18 cellular contexts compared by ENCODE assay signal in genomic region chr9:128166169-128166568, GRCh38. TPM values are rescaled to one million over a fixed set of nuclear protein-coding genes. Genes with fewer than 3 reads are reported as not detected.
DNase-seq lines count a peak whose midpoint lies in the region; ATAC-seq and TF ChIP-seq lines count a peak whose summit lies in the region.
"Had no signal": no experiment of that assay in that cellular context is flagged by ENCODE, and none has a peak within 500 bp of the region (broad histone marks: within the 10 kb centered on the region; RNA-seq: fewer than 3 reads in every experiment).

No MANE protein-coding gene starts in this region.

- dilution Hi-C loops in mammary epithelial cell (cut with HindIII; ENCODE audit: low sequenced_read_pairs), result no loop called here

- intact Hi-C loops in HCT116 (cut with micrococcal nuclease), result no loop called here
- intact Hi-C loops in mammary epithelial cell (cut with micrococcal nuclease), result no loop called here

- RAD21 ChIA-PET in HCT116 (lab: Charles Lee; ENCODE audit: low non-redundant PET in 1 of 2, low total read pairs in 2 of 2, uncharacterized antibody in 2 of 2, unreplicated experiment in 2 of 2), result no interaction called here

- H3K9me2 ChIP-seq in HCT116 (ENCODE audit: insufficient read depth), result no peaks in the 10 kb centered on the region

- no peak overlapping the region for H2AFZ ChIP-seq in HCT116 (ENCODE audit: low read depth, low read length, poor library complexity, severe bottlenecking)
- H2AFZ ChIP-seq in mammary epithelial cell (ENCODE audit: low read depth, low read length), result no peak overlapping the region

- H3K4me2 ChIP-seq in HCT116 (ENCODE audit: low read length) (no peak overlapping the region), mammary epithelial cell (ENCODE audit: insufficient read depth, low read depth, low read length) (no peak overlapping the region)
- H3K4me2 ChIP-seq: A549; BLaER1 treated with 17β-estradiol and CSF1 and Interleukin-3, amounts not matched to agents 10 nM and 100 nM had no signal

- H3K9me3 ChIP-seq in HCT116 (ENCODE audit: control insufficient read depth in 1 of 2, insufficient read depth in 1 of 2, low read depth in 1 of 2, low read length in 2 of 2) (no peaks in the 10 kb centered on the region), mammary epithelial cell (replicated peaks; ENCODE audit: insufficient read depth, low read length) (no peaks in the 10 kb centered on the region)
- H3K9me3 ChIP-seq: A549; BLaER1 treated with 17β-estradiol and CSF1 and Interleukin-3, amounts not matched to agents 10 nM and 100 nM; Peyer's patch had no signal

- ATAC-seq in HCT116, result no peak
- ATAC-seq in omental fat pad (ENCODE audit: low FRiP score), result no peak
- ATAC-seq: A549, SK-N-SH treated with all-trans-retinoic acid at 6 μM for 48 hours had no signal

- H3K36me3 ChIP-seq in HCT116 (ENCODE audit: control insufficient read depth in 1 of 2, insufficient read depth in 2 of 2, low read length in 2 of 2) (peaks cover 20 to 25% of the 10 kb centered on the region in 2 experiments; a peak in 3 of 4 replicates), mammary epithelial cell (ENCODE audit: insufficient read depth, low read length) (peaks cover 6% of the 10 kb centered on the region)

- H3K27me3 ChIP-seq in HCT116 (ENCODE audit: insufficient read depth, low read length) (no peaks in the 10 kb centered on the region), mammary epithelial cell (ENCODE audit: insufficient read depth, low read length) (no peaks in the 10 kb centered on the region)
- H3K27me3 ChIP-seq: BLaER1 treated with 17β-estradiol and CSF1 and Interleukin-3, amounts not matched to agents 10 nM and 100 nM; Peyer's patch had no signal

- in situ Hi-C loops in mammary epithelial cell (cut with MboI; ENCODE audit: low sequenced_read_pairs in 2 of 2), result no loop called here

- H3K4me1 ChIP-seq in HCT116 (ENCODE audit: control insufficient read depth in 1 of 2, insufficient read depth in 2 of 2, low read length in 2 of 2) (peaks cover 0 to 3% of the 10 kb centered on the region in 2 experiments; a peak in 2 of 4 replicates), mammary epithelial cell (ENCODE audit: insufficient read depth, low read length) (peaks cover 10% of the 10 kb centered on the region)
- H3K4me1 ChIP-seq: A549, Peyer's patch had no signal

- peaks cover 3% of the 10 kb centered on the region for H3K79me2 ChIP-seq in HCT116 (ENCODE audit: insufficient read depth, low read length)
- H3K79me2 ChIP-seq in mammary epithelial cell (ENCODE audit: insufficient read depth, low read length), result no peaks in the 10 kb centered on the region

- no peak for TF ChIP-seq POLR2A in HCT116 (IDR thresholded peaks at IDR 0.05; ENCODE audit: borderline replicate concordance, extremely low read depth, insufficient read depth, insufficient read length)

- H3K4me3 ChIP-seq in HCT116 (replicated peaks in 1 of 2; ENCODE audit: low read depth in 1 of 2, low read length in 2 of 2) (no peak overlapping the region), mammary epithelial cell (replicated peaks in 1 of 3; ENCODE audit: insufficient read depth in 1 of 3, low read depth in 2 of 3, low read length in 3 of 3) (no peak overlapping the region)
- H3K4me3 ChIP-seq: A549; BLaER1 treated with 17β-estradiol and CSF1 and Interleukin-3, amounts not matched to agents 10 nM and 100 nM; Peyer's patch had no signal

- BruUV-seq in HCT116 (replicated peaks; lab: Mats Ljungman, UMichigan), result TSS peak; percentile 34
- TSS peak; percentile 74 for BruUV-seq in mammary epithelial cell (replicated peaks; lab: Mats Ljungman, UMichigan)

- no peaks in the 10 kb centered on the region for H4K20me1 ChIP-seq in HCT116 (ENCODE audit: insufficient read depth)
- H4K20me1 ChIP-seq in mammary epithelial cell (ENCODE audit: insufficient read depth, low read length), result no peaks in the 10 kb centered on the region

- H3K27ac ChIP-seq in HCT116 (ENCODE audit: low read depth, low read length), result no peak overlapping the region
- no peak overlapping the region for H3K27ac ChIP-seq in mammary epithelial cell (ENCODE audit: insufficient read depth, low read depth, low read length)
- H3K27ac ChIP-seq: A549; BLaER1 treated with 17β-estradiol and CSF1 and Interleukin-3, amounts not matched to agents 10 nM and 100 nM; Peyer's patch had no signal

- no peak for DNase-seq in HCT116 (ENCODE audit: low read depth, low spot score)
- no peak for DNase-seq in mammary epithelial cell
- no peak for DNase-seq in NOMO-1 (lab: John Stamatoyannopoulos, UW; ENCODE audit: unreplicated experiment in 2 of 2)
- DNase-seq in omental fat pad (ENCODE audit: low spot score), result no peak
- DNase-seq: DND-41, H9, IMR-90, Kasumi-1, NCI-H1105 treated with DMSO at 0.1 percent for 48 hours, NCI-H1694 treated with DMSO at 0.1 percent for 48 hours, NCI-H2107, NCI-H2227 treated with DMSO at 0.1 percent for 48 hours, NCI-H524, Peyer's patch, SHP77 treated with DMSO at 0.1 percent for 48 hours had no signal

- POLR2A ChIA-PET in HCT116 (lab: Charles Lee), result no interaction called here

- CTCF ChIA-PET in HCT116 (lab: Charles Lee), result interaction anchor here (1.2 kb wide), 1 partner anchor 24 kb away, joined by 3 read pairs; no protein-coding TSS in a partner anchor
- CTCF ChIA-PET in mammary epithelial cell (lab: Charles Lee; ENCODE audit: low non-redundant PET), result no interaction called here

- no peak for TF ChIP-seq RAD21 in HCT116 (IDR thresholded peaks at IDR 0.05; ENCODE audit: low read depth)

- H3K9ac ChIP-seq in HCT116 (ENCODE audit: low read length) (no peak overlapping the region), mammary epithelial cell (ENCODE audit: insufficient read depth, low read length) (no peak overlapping the region)
- H3K9ac ChIP-seq: BLaER1 treated with 17β-estradiol and CSF1 and Interleukin-3, amounts not matched to agents 10 nM and 100 nM had no signal

- WGBS in mammary epithelial cell (ENCODE audit: low coverage, missing lambda C conversion rate), result 100% methylated on average over 2 of the region's 18 CpGs

- TF ChIP-seq CTCF in HCT116 (IDR thresholded peaks at IDR 0.05 in 2 of 3, conservative IDR thresholded peaks at IDR 0.05 in 1 of 3; ENCODE audit: borderline replicate concordance in 1 of 3, insufficient read depth in 1 of 3, low read depth in 2 of 3, low read length in 2 of 3) (no peak), mammary epithelial cell (conservative IDR thresholded peaks at IDR 0.05 in 1 of 2, IDR thresholded peaks at IDR 0.05 in 1 of 2; ENCODE audit: extremely low read depth in 1 of 2, insufficient read depth in 1 of 2, low read depth in 1 of 2, low read length in 2 of 2) (no peak), omental fat pad (IDR thresholded peaks at IDR 0.05) (no peak)

TF ChIP-seq in HCT116, 20 proteins besides CTCF, POLR2A, EP300 and RAD21 (continues in another document):
- TF ChIP-seq, protein P1, sequence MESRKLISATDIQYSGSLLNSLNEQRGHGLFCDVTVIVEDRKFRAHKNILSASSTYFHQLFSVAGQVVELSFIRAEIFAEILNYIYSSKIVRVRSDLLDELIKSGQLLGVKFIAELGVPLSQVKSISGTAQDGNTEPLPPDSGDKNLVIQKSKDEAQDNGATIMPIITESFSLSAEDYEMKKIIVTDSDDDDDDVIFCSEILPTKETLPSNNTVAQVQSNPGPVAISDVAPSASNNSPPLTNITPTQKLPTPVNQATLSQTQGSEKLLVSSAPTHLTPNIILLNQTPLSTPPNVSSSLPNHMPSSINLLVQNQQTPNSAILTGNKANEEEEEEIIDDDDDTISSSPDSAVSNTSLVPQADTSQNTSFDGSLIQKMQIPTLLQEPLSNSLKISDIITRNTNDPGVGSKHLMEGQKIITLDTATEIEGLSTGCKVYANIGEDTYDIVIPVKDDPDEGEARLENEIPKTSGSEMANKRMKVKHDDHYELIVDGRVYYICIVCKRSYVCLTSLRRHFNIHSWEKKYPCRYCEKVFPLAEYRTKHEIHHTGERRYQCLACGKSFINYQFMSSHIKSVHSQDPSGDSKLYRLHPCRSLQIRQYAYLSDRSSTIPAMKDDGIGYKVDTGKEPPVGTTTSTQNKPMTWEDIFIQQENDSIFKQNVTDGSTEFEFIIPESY (IDR thresholded peaks at IDR 0.05; ENCODE audit: extremely low read depth, insufficient replicate concordance, low read length), result no peak
- TF ChIP-seq ZFX (IDR thresholded peaks at IDR 0.05) (no peak), EZH2phosphoT487 (IDR thresholded peaks at IDR 0.05; ENCODE audit: borderline replicate concordance) (no peak), ATF3 (IDR thresholded peaks at IDR 0.05) (no peak), EGR1 (IDR thresholded peaks at IDR 0.05; ENCODE audit: low read depth) (no peak)
- TF ChIP-seq, protein P2, sequence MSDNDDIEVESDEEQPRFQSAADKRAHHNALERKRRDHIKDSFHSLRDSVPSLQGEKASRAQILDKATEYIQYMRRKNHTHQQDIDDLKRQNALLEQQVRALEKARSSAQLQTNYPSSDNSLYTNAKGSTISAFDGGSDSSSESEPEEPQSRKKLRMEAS (IDR thresholded peaks at IDR 0.05), result no peak

RNA-seq across cellular contexts. Expression of gene BBLN, which starts 6.1 kb away (rescaled TPM):
- 119 TPM for total RNA-seq in HCT116 (2021; ENCODE audit: unreplicated experiment)
- polyA plus RNA-seq in HCT116 (2012), result 113 and 131 TPM in 2 replicates
- 10 to 100 TPM; 56.9 to 63.3 TPM for total RNA-seq in mammary epithelial cell
- polyA plus RNA-seq in mammary epithelial cell, result 58.9 TPM
- polyA minus RNA-seq in mammary epithelial cell, result 11.0 TPM
- total RNA-seq in omental fat pad, result 100 to 1,000 TPM; 117 to 174 (median 138) TPM

RNA-seq across cellular contexts. Expression of gene LCN2, which starts 16.9 kb away (rescaled TPM):
- total RNA-seq in HCT116 (2021; ENCODE audit: unreplicated experiment) (9.2 TPM), mammary epithelial cell (10 to 100 TPM in 1 of 2 donors, 1 to 10 TPM in 1; 6.5 to 20.0 TPM), omental fat pad (1 to 10 TPM in 2 of 4 donors, not detected in 2; 1.7 TPM)
- 99.1 and 318 TPM in 2 replicates for polyA plus RNA-seq in HCT116 (2012)
- polyA plus RNA-seq in mammary epithelial cell, result 2.1 TPM
- 9.1 TPM for polyA minus RNA-seq in mammary epithelial cell
- total RNA-seq: H9, IMR-90 had no signal
- polyA plus RNA-seq: IMR-90 had no signal

RNA-seq across cellular contexts. Expression of gene CIZ1, which starts 25.2 kb away (rescaled TPM):
- total RNA-seq in HCT116 (2021; ENCODE audit: unreplicated experiment) (144 TPM), mammary epithelial cell (100 to 1,000 TPM in 1 of 2 donors, 10 to 100 TPM in 1; 36.0 to 109 TPM), omental fat pad (10 to 100 TPM; 40.1 to 70.1 (median 52.5) TPM)
- 132 and 147 TPM in 2 replicates for polyA plus RNA-seq in HCT116 (2012)
- polyA plus RNA-seq in mammary epithelial cell, result 25.5 TPM
- polyA minus RNA-seq in mammary epithelial cell, result 130 TPM

RNA-seq across cellular contexts. Expression of gene DNM1, which starts 37.0 kb away (rescaled TPM):
- 12.0 TPM for total RNA-seq in HCT116 (2021; ENCODE audit: unreplicated experiment)
- 10.3 and 11.1 TPM in 2 replicates for polyA plus RNA-seq in HCT116 (2012)
- total RNA-seq in mammary epithelial cell, result 1 to 10 TPM in 1 of 2 donors, under 1 TPM in 1; 0.67 to 3.2 TPM
- 0.50 TPM for polyA plus RNA-seq in mammary epithelial cell
- not detected for polyA minus RNA-seq in mammary epithelial cell
- 10 to 100 TPM in 3 of 4 donors, 1 to 10 TPM in 1; 4.0 to 60.5 (median 20.0) TPM for total RNA-seq in omental fat pad

RNA-seq across cellular contexts. Expression of gene PTGES2, which starts 38.6 kb away (rescaled TPM):
- total RNA-seq in HCT116 (2021; ENCODE audit: unreplicated experiment) (148 TPM), mammary epithelial cell (10 to 100 TPM; 39.7 to 70.1 TPM), omental fat pad (10 to 100 TPM; 34.6 to 59.4 (median 53.0) TPM)
- polyA plus RNA-seq in HCT116 (2012), result 154 and 164 TPM in 2 replicates
- polyA plus RNA-seq in mammary epithelial cell, result 78.2 TPM
- 30.4 TPM for polyA minus RNA-seq in mammary epithelial cell
